Comparison of ENCODE assay signal across 1 cellular context in genomic region chr21:44847261-44848056, GRCh38.
A peak's percentile ranks its signal among the peaks of the same experiment; 100 is the strongest.
TF ChIP-seq lines count a peak whose summit lies in the region.

No MANE protein-coding gene starts in this region.

TF ChIP-seq in K562, 482 proteins besides CTCF, POLR2A, EP300 and RAD21 (continued from another document):
- TF ChIP-seq VEZF1 (CRISPR knock-in tag; IDR thresholded peaks at IDR 0.05): no peak
- no peak for TF ChIP-seq ZNF311 (CRISPR knock-in tag; IDR thresholded peaks at IDR 0.05)
- no peak for TF ChIP-seq NUFIP1 (IDR thresholded peaks at IDR 0.05; ENCODE audit: partially characterized antibody)
- TF ChIP-seq CBFA2T3 (IDR thresholded peaks at IDR 0.05): no peak
- no peak for TF ChIP-seq ZC3H4 (CRISPR knock-in tag; IDR thresholded peaks at IDR 0.05; ENCODE audit: borderline replicate concordance)
- TF ChIP-seq SP1 (CRISPR knock-in tag; IDR thresholded peaks at IDR 0.05): 0 out of 2 replicates have a peak, but pooled peaks have one; percentile 43
- TF ChIP-seq ZNF507 (tag; conservative IDR thresholded peaks at IDR 0.05): no peak
- no peak for TF ChIP-seq TFE3 (CRISPR knock-in tag; IDR thresholded peaks at IDR 0.05)
- TF ChIP-seq E4F1 (CRISPR knock-in tag; IDR thresholded peaks at IDR 0.05; ENCODE audit: borderline replicate concordance): no peak
- no peak for TF ChIP-seq LCOR (CRISPR knock-in tag; IDR thresholded peaks at IDR 0.05)
- 0 out of 2 replicates have a peak, but pooled peaks have one; percentile 5 for TF ChIP-seq RBFOX2 (IDR thresholded peaks at IDR 0.05; ENCODE audit: low read depth, low read length)
- no peak for TF ChIP-seq IRF2 (CRISPR knock-in tag; IDR thresholded peaks at IDR 0.05)
